Comparison of ENCODE assay signal across 19 cellular contexts in the genomic region with DNA sequence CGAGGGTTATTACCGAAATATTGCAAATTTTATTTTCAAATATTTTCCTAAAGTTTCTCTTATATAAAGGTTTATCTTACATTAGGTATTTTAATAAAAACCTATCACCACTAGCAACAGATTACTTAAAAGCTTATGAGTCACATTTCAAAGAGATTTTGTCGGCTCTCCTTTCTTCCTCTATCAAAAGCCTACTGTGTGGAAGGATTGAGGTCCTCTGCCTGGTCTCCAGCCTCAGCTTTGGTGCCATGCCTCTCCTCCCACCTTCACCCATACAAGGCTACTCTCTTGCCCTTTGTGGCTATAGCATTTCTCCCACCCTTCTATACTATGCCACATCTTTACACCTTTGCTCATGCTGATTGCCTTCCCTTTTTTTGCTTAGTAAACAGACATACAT.
A peak's percentile ranks its signal among the peaks of the same experiment; 100 is the strongest.
DNase-seq lines count a peak whose midpoint lies in the region; ATAC-seq, FAIRE-seq and TF ChIP-seq lines count a peak whose summit lies in the region.
"Had no signal": no experiment of that assay in that cellular context is flagged by ENCODE, and none has a peak within 500 bp of the region (broad histone marks: within the 10 kb centered on the region; RNA-seq: fewer than 3 reads in every experiment).

No MANE protein-coding gene starts in this region.

- H3K4me1 ChIP-seq in endothelial cell of umbilical vein (ENCODE audit: control insufficient read depth, extremely low read depth, insufficient read depth, low read length), result peaks cover 39% of the 10 kb centered on the region

- ATAC-seq in stimulated activated naive CD8-positive, alpha-beta T cell treated with anti-CD3 and anti-CD28 coated beads, Interleukin-15, amount 100 ng/mL, for 72 hours, result no peak
- ATAC-seq in T-helper 17 cell, result no peak
- no peak for ATAC-seq in GM21447 (IDR thresholded peaks at IDR 0.05; ENCODE audit: unreplicated experiment)
- ATAC-seq: gastroesophageal sphincter had no signal

- dilution Hi-C loops in endothelial cell of umbilical vein (cut with MboI; ENCODE audit: extremely low pct_ligation_motif_present, low sequenced_read_pairs), result no loop called here

- no peak for TF ChIP-seq POLR2A in endothelial cell of umbilical vein (IDR thresholded peaks at IDR 0.05; ENCODE audit: low read depth, low read length)

- intact Hi-C loops in endothelial cell of umbilical vein (cut with micrococcal nuclease), result no loop called here

- H3K27me3 ChIP-seq in endothelial cell of umbilical vein (ENCODE audit: control insufficient read depth in 2 of 2, insufficient read depth in 2 of 2, low read length in 2 of 2) (no peaks in the 10 kb centered on the region), WERI-Rb-1 (ENCODE audit: insufficient read depth, low read depth, severe bottlenecking) (no peaks in the 10 kb centered on the region)
- H3K27me3 ChIP-seq: gastroesophageal sphincter had no signal

- H2AFZ ChIP-seq in endothelial cell of umbilical vein (ENCODE audit: low read depth, low read length), result no peak overlapping the region
- H2AFZ ChIP-seq: GM23248 had no signal

- H3K27me3 Mint-ChIP-seq in stimulated activated naive CD8-positive, alpha-beta T cell treated with anti-CD3 and anti-CD28 coated beads, Interleukin-15, Interleukin-2, amounts not matched to agents 100 ng/mL and 50 ng/mL, for 24 hours, result no peaks in the 10 kb centered on the region
- no peaks in the 10 kb centered on the region for H3K27me3 Mint-ChIP-seq in stimulated activated naive CD8-positive, alpha-beta T cell treated with anti-CD3 and anti-CD28 coated beads, Interleukin-15, amount 100 ng/mL, for 72 hours
- no peaks in the 10 kb centered on the region for H3K27me3 Mint-ChIP-seq in T-helper 17 cell

- TF ChIP-seq CTCF in endothelial cell of umbilical vein (IDR thresholded peaks at IDR 0.05; ENCODE audit: extremely low read depth in 1 of 2, insufficient read depth in 1 of 2, low read depth in 1 of 2, low read length in 2 of 2), result no peak
- no peak for TF ChIP-seq CTCF in WERI-Rb-1 (IDR thresholded peaks at IDR 0.05; ENCODE audit: low read depth, low read length)

- peaks cover 3% of the 10 kb centered on the region for H3K79me2 ChIP-seq in endothelial cell of umbilical vein (ENCODE audit: control insufficient read depth, insufficient read depth, low read length)

- POLR2A ChIA-PET in endothelial cell of umbilical vein (lab: Charles Lee), result no interaction called here

- H3K4me3 Mint-ChIP-seq in stimulated activated naive CD8-positive, alpha-beta T cell treated with anti-CD3 and anti-CD28 coated beads, Interleukin-15, Interleukin-2, amounts not matched to agents 100 ng/mL and 50 ng/mL, for 24 hours, result no peak overlapping the region
- H3K4me3 Mint-ChIP-seq in stimulated activated naive CD8-positive, alpha-beta T cell treated with anti-CD3 and anti-CD28 coated beads, Interleukin-15, amount 100 ng/mL, for 72 hours, result peak overlapping the region in 1 of 2 donors; percentile 41
- H3K4me3 Mint-ChIP-seq in T-helper 17 cell, result peak overlapping the region; percentile 0

- peak overlapping the region; percentile 53 for H3K27ac Mint-ChIP-seq in stimulated activated naive CD8-positive, alpha-beta T cell treated with anti-CD3 and anti-CD28 coated beads, Interleukin-15, Interleukin-2, amounts not matched to agents 100 ng/mL and 50 ng/mL, for 24 hours
- H3K27ac Mint-ChIP-seq in stimulated activated naive CD8-positive, alpha-beta T cell treated with anti-CD3 and anti-CD28 coated beads, Interleukin-15, amount 100 ng/mL, for 72 hours, result peak overlapping the region in 1 of 2 donors; percentile 6
- H3K27ac Mint-ChIP-seq in T-helper 17 cell, result peak overlapping the region; percentile 17

- BruUV-seq in endothelial cell of umbilical vein (replicated peaks; lab: Mats Ljungman, UMichigan), result no TSS peak

- no peak for DNase-seq in stimulated activated naive CD8-positive, alpha-beta T cell treated with anti-CD3 and anti-CD28 coated beads, Interleukin-15, amount 100 ng/mL, for 72 hours
- no peak for DNase-seq in T-helper 17 cell
- DNase-seq in endothelial cell of umbilical vein (ENCODE audit: low read depth, low spot score), result no peak
- no peak for DNase-seq in WERI-Rb-1
- no peak for DNase-seq in urothelium cell line (ENCODE audit: low spot score)
- DNase-seq in HuH-7.5 (ENCODE audit: low spot score), result no peak
- DNase-seq: activated CD4-positive, alpha-beta T cell treated with anti-CD3 and anti-CD28 coated beads, Interleukin-2, amount 50 U/mL, for 48 hours; activated T-cell treated with anti-CD3 and anti-CD28 coated beads, Interleukin-2, amount 50 U/mL, for 48 hours; cerebellar nuclear complex; GM23248; NCI-H2081; NCI-H526; OCI-M1; stimulated activated CD4-positive, alpha-beta T cell treated with anti-CD3 and anti-CD28 coated beads, Interleukin-4, amount 100 ng/mL, for 1 hour had no signal

- H3K4me1 Mint-ChIP-seq in stimulated activated naive CD8-positive, alpha-beta T cell treated with anti-CD3 and anti-CD28 coated beads, Interleukin-15, Interleukin-2, amounts not matched to agents 100 ng/mL and 50 ng/mL, for 24 hours (ENCODE audit: low read depth), result peaks cover 81% of the 10 kb centered on the region
- H3K4me1 Mint-ChIP-seq in stimulated activated naive CD8-positive, alpha-beta T cell treated with anti-CD3 and anti-CD28 coated beads, Interleukin-15, amount 100 ng/mL, for 72 hours, result peaks cover 95% of the 10 kb centered on the region
- peaks cover 51% of the 10 kb centered on the region for H3K4me1 Mint-ChIP-seq in T-helper 17 cell

- H3K36me3 ChIP-seq in endothelial cell of umbilical vein (ENCODE audit: control insufficient read depth in 2 of 2, extremely low read depth in 1 of 2, insufficient read depth in 2 of 2, low read length in 2 of 2) (no peaks in the 10 kb centered on the region), WERI-Rb-1 (no peaks in the 10 kb centered on the region)
- H3K36me3 ChIP-seq: gastroesophageal sphincter, thoracic aorta had no signal

- H3K9ac ChIP-seq in endothelial cell of umbilical vein (replicated peaks; ENCODE audit: extremely low read depth, insufficient read depth, low read length), result no peak overlapping the region
- H3K9ac ChIP-seq: GM23248 had no signal

- CTCF ChIA-PET in endothelial cell of umbilical vein (lab: Charles Lee), result interaction anchor here (0.9 to 1.2 kb wide), 3 partner anchors 9 to 147 kb away, joined by 3 read pairs; no protein-coding TSS in a partner anchor

- peak overlapping the region; percentile 40 for H3K4me2 ChIP-seq in endothelial cell of umbilical vein (ENCODE audit: insufficient read depth, low read length)

- no peaks in the 10 kb centered on the region for H3K9me3 Mint-ChIP-seq in stimulated activated naive CD8-positive, alpha-beta T cell treated with anti-CD3 and anti-CD28 coated beads, Interleukin-15, Interleukin-2, amounts not matched to agents 100 ng/mL and 50 ng/mL, for 24 hours
- H3K9me3 Mint-ChIP-seq in stimulated activated naive CD8-positive, alpha-beta T cell treated with anti-CD3 and anti-CD28 coated beads, Interleukin-15, amount 100 ng/mL, for 72 hours, result peaks cover 0 to 4% of the 10 kb centered on the region in 2 donors

- H3K9me3 ChIP-seq in T-helper 17 cell (ENCODE audit: control insufficient read depth, low read length, poor library complexity, severe bottlenecking) (no peaks in the 10 kb centered on the region), endothelial cell of umbilical vein (replicated peaks; ENCODE audit: control insufficient read depth, insufficient read depth, low read length) (no peaks in the 10 kb centered on the region), WERI-Rb-1 (ENCODE audit: severe bottlenecking) (no peaks in the 10 kb centered on the region)
- H3K9me3 ChIP-seq: gastroesophageal sphincter, thoracic aorta had no signal

- H3K4me3 ChIP-seq in endothelial cell of umbilical vein (replicated peaks in 1 of 3; ENCODE audit: insufficient read depth in 1 of 3, low read depth in 1 of 3, low read length in 3 of 3), result no peak overlapping the region
- no peak overlapping the region for H3K4me3 ChIP-seq in WERI-Rb-1 (ENCODE audit: low read depth, low read length)
- H3K4me3 ChIP-seq: gastroesophageal sphincter, GM23248, thoracic aorta had no signal

- H4K20me1 ChIP-seq in endothelial cell of umbilical vein (replicated peaks; ENCODE audit: control insufficient read depth, extremely low read depth, insufficient read depth, low read length), result no peaks in the 10 kb centered on the region

- no peaks in the 10 kb centered on the region for H3K9me1 ChIP-seq in endothelial cell of umbilical vein (replicated peaks; ENCODE audit: control insufficient read depth, extremely low read depth, insufficient read depth, low read length)

- no peak for FAIRE-seq in endothelial cell of umbilical vein (lab: Jason Lieb, UNC)
- FAIRE-seq in urothelium cell line (lab: Jason Lieb, UNC), result no peak
- FAIRE-seq: TTC549 had no signal

- H3K36me3 Mint-ChIP-seq in stimulated activated naive CD8-positive, alpha-beta T cell treated with anti-CD3 and anti-CD28 coated beads, Interleukin-15, Interleukin-2, amounts not matched to agents 100 ng/mL and 50 ng/mL, for 24 hours (ENCODE audit: low read depth), result no peaks in the 10 kb centered on the region
- H3K36me3 Mint-ChIP-seq in T-helper 17 cell (ENCODE audit: low read depth), result no peaks in the 10 kb centered on the region

- H3K27ac ChIP-seq in endothelial cell of umbilical vein (ENCODE audit: insufficient read depth, low read depth, low read length) (no peak overlapping the region), WERI-Rb-1 (no peak overlapping the region)
- H3K27ac ChIP-seq: gastroesophageal sphincter, GM23248, thoracic aorta had no signal

TF ChIP-seq in endothelial cell of umbilical vein, 7 proteins besides CTCF, POLR2A, EP300 and RAD21:
- TF ChIP-seq EZH2 (IDR thresholded peaks at IDR 0.05; ENCODE audit: borderline replicate concordance, low read depth, low read length, severe bottlenecking) (no peak), GATA2 (IDR thresholded peaks at IDR 0.05; ENCODE audit: insufficient read depth, insufficient read length, low read depth, low read length) (no peak), MAX (IDR thresholded peaks at IDR 0.05; ENCODE audit: insufficient read depth, insufficient read length) (no peak), MYC (IDR thresholded peaks at IDR 0.05; ENCODE audit: low read depth, low read length) (no peak)
TF ChIP-seq in endothelial cell of umbilical vein: peak in this region for 0.
